In genomic region chr7:104007614-104008013, GRCh38 we compare ENCODE assay signal across 9 cellular contexts. TPM values are rescaled to one million over a fixed set of nuclear protein-coding genes. Genes with fewer than 3 reads are reported as not detected.
"Had no signal": no experiment of that assay in that cellular context is flagged by ENCODE, and none has a peak within 500 bp of the region (broad histone marks: within the 10 kb centered on the region; RNA-seq: fewer than 3 reads in every experiment).

No MANE protein-coding gene starts in this region.

- H3K4me1 ChIP-seq: HAP-1 had no signal

- H3K4me3 ChIP-seq: GM23248, HAP-1 had no signal

- DNase-seq: GM23248, GOT3, H7, HFFc6, IMR-90 had no signal

- ATAC-seq: HCT116 had no signal

- H3K36me3 ChIP-seq: HAP-1 had no signal

- H3K27ac ChIP-seq: GM23248, HL-60 had no signal

- H3K9me3 ChIP-seq: HAP-1 had no signal

- H3K9ac ChIP-seq: GM23248 had no signal

RNA-seq across cellular contexts. Expression of gene RELN, which starts 18.2 kb away (rescaled TPM):
- total RNA-seq: H4 had no signal
